ENCODE assay signal across 10 cellular contexts in the genomic region with DNA sequence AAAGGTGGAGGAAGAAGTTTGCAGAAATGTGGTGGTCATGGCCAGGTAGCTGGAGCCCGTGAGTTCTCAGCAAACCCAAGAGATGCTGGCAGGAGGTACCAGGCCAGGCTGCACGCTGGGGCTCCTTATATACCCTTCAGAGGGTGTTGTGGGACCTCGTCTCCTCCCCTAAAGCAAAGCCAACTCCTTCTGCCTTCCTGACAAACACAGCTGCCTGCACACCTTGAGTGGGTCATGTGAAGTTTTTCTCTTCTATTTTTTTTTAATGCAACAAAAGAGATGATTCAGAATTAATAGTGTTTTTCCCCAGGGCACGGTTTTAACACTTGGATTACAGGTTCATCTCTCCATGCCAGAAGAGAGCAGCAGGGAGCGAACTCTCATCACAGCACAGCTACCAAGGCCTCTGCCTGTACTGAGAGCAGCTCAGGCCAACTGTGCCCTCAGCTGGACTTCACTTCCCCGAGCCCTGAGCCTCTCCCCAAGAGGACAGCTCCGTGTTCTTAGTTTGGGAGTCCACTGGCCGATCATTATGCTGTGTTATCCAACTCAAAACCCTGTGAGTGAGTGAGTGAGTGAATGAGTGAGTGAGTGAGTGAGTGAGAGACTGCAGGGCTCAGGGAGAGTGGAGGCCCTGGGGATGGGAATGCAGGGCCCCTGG. TPM values are rescaled to one million over a fixed set of nuclear protein-coding genes. Genes with fewer than 3 reads are reported as not detected.
DNase-seq lines count a peak whose midpoint lies in the region; TF ChIP-seq lines count a peak whose summit lies in the region.
"Had no signal": no experiment of that assay in that cellular context is flagged by ENCODE, and none has a peak within 500 bp of the region (broad histone marks: within the 10 kb centered on the region; RNA-seq: fewer than 3 reads in every experiment).

A gene (minus strand): TSS at position 102 of the 661 bp plus-strand sequence. CDS start 63 bp downstream, at position 39.

- POLR2A ChIA-PET in activated CD4-positive, alpha-beta memory T cell treated with anti-CD3 and anti-CD28 coated beads for 36 hours (lab: Charles Lee): no interaction called here

- no peak within 1 kb of the TSS for H3K4me3 Mint-ChIP-seq in brain
- H3K4me3 Mint-ChIP-seq in activated CD4-positive, alpha-beta memory T cell treated with anti-CD3 and anti-CD28 coated beads for 36 hours: no peak within 1 kb of the TSS

- peaks cover 36% of the 10 kb centered on the region for H3K4me1 ChIP-seq in mesodermal cell (ENCODE audit: control insufficient read depth, insufficient read depth, low read length, poor library complexity, severe bottlenecking)

- H3K27me3 Mint-ChIP-seq in brain: peaks cover 15% of the 10 kb centered on the region
- H3K27me3 Mint-ChIP-seq in activated CD4-positive, alpha-beta memory T cell treated with anti-CD3 and anti-CD28 coated beads for 36 hours: no peaks in the 10 kb centered on the region

- H3K9me3 ChIP-seq in mesodermal cell (ENCODE audit: control insufficient read depth, low read length): no peaks in the 10 kb centered on the region

- H3K9me3 Mint-ChIP-seq in brain: peaks cover 0 to 6% (median 0%) of the 10 kb centered on the region in 5 experiments
- H3K9me3 Mint-ChIP-seq in activated CD4-positive, alpha-beta memory T cell treated with anti-CD3 and anti-CD28 coated beads for 36 hours: no peaks in the 10 kb centered on the region

- no peaks in the 10 kb centered on the region for H3K36me3 Mint-ChIP-seq in brain
- H3K36me3 Mint-ChIP-seq in activated CD4-positive, alpha-beta memory T cell treated with anti-CD3 and anti-CD28 coated beads for 36 hours: no peaks in the 10 kb centered on the region

- peaks cover 17% of the 10 kb centered on the region for H3K4me1 Mint-ChIP-seq in brain
- no peaks in the 10 kb centered on the region for H3K4me1 Mint-ChIP-seq in activated CD4-positive, alpha-beta memory T cell treated with anti-CD3 and anti-CD28 coated beads for 36 hours (ENCODE audit: low read depth)

- peaks cover 14% of the 10 kb centered on the region for H3K36me3 ChIP-seq in mesodermal cell (ENCODE audit: control insufficient read depth, insufficient read depth, low read length)

- 82% methylated on average over 7 of the region's 8 CpGs for WGBS in mesodermal cell (ENCODE audit: insufficient coverage in 2 of 2), 2 experiments

- intact Hi-C loops in activated CD4-positive, alpha-beta memory T cell treated with anti-CD3 and anti-CD28 coated beads for 36 hours (cut with micrococcal nuclease): no loop called here

- peak; percentile 29 for DNase-seq in DMS53 treated with DMSO at 0.1 percent for 48 hours (lab: John Stamatoyannopoulos, UW; ENCODE audit: unreplicated experiment)
- DNase-seq in NCI-H1694 treated with DMSO at 0.1 percent for 48 hours (lab: John Stamatoyannopoulos, UW): peak; percentile 85
- no peak for DNase-seq in NCI-H524 (lab: John Stamatoyannopoulos, UW)
- DNase-seq in 8988T: no peak
- no peak for DNase-seq in activated CD8-positive, alpha-beta memory T cell treated with anti-CD3 and anti-CD28 coated beads, Interleukin-2, amount 50 U/mL, for 4 hours
- no peak for DNase-seq in activated CD4-positive, alpha-beta memory T cell treated with anti-CD3 and anti-CD28 coated beads for 36 hours
- DNase-seq: activated CD4-positive, alpha-beta T cell treated with anti-CD3 and anti-CD28 coated beads for 48 hours; glutamatergic neuron had no signal

- peak within 1 kb of the TSS; percentile 36 for H3K27ac ChIP-seq in mesodermal cell (ENCODE audit: low read depth, low read length, severe bottlenecking)

- H3K4me3 ChIP-seq in mesodermal cell (ENCODE audit: extremely low read depth, insufficient read depth, low read length, poor library complexity, severe bottlenecking): no peak within 1 kb of the TSS

- no peak for TF ChIP-seq CTCF in brain (conservative IDR thresholded peaks at IDR 0.05)

- CTCF ChIA-PET in activated CD4-positive, alpha-beta memory T cell treated with anti-CD3 and anti-CD28 coated beads for 36 hours (lab: Charles Lee): no interaction called here

- peak within 1 kb of the TSS in 4 of 5 experiments; percentile 36 to 79 (median 60) for H3K27ac Mint-ChIP-seq in brain
- H3K27ac Mint-ChIP-seq in activated CD4-positive, alpha-beta memory T cell treated with anti-CD3 and anti-CD28 coated beads for 36 hours: no peak within 1 kb of the TSS

RNA-seq across cellular contexts. Expression of the gene that starts here (rescaled TPM):
- 2.3 TPM for polyA plus RNA-seq in brain (ENCODE audit: insufficient read depth, low read depth, low replicate concordance)
- 0.22 TPM for polyA plus RNA-seq in mesodermal cell (2013, experiment 1 of 2)
- polyA plus RNA-seq in mesodermal cell (2013, experiment 2 of 2): 0.40 TPM
- total RNA-seq in activated CD4-positive, alpha-beta memory T cell treated with anti-CD3 and anti-CD28 coated beads for 36 hours: not detected

Comparison
In these comparisons a context has a peak if more than half of its experiments do, and no peak if none do; other contexts are left out.
1. DNase-seq: peak in DMS53 treated with DMSO at 0.1 percent for 48 hours (single experiment) and NCI-H1694 treated with DMSO at 0.1 percent for 48 hours (single experiment); none in NCI-H524 (0 of 2), 8988T (single experiment), activated CD8-positive, alpha-beta memory T cell treated with anti-CD3 and anti-CD28 coated beads, Interleukin-2, amount 50 U/mL, for 4 hours (single experiment) and activated CD4-positive, alpha-beta memory T cell treated with anti-CD3 and anti-CD28 coated beads for 36 hours (single experiment).